ENCODE assay signal across 1 cellular context in the genomic region with DNA sequence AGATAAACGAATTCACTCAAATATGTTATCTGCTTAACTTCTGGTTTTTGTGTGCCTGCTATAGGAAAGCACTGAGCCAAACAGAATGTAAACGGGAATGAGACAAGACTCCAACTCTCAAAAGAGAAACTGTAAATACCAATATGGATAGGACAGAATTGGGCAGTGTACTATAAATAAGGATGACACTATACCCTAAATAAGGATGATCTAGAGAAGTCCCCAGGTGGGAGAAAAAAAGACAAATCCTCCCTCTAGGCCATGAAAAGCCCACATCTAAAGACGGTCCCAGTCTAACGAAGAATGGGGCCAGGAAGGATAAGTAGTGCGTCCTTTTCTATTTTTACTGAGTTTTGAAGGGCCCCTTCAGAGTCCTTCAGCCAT.
TF ChIP-seq lines count a peak whose summit lies in the region.

No MANE protein-coding gene starts in this region.

TF ChIP-seq in K562, 482 proteins besides CTCF, POLR2A, EP300 and RAD21:
- TF ChIP-seq FOXJ2 (tag; IDR thresholded peaks at IDR 0.05) = no peak; the same call in 1 of the 2 replicates
- no peak for TF ChIP-seq MED1 (CRISPR knock-in tag; IDR thresholded peaks at IDR 0.05; ENCODE audit: borderline replicate concordance)
- TF ChIP-seq RHOXF2B (CRISPR knock-in tag; conservative IDR thresholded peaks at IDR 0.05) = no peak
- TF ChIP-seq, protein P1, sequence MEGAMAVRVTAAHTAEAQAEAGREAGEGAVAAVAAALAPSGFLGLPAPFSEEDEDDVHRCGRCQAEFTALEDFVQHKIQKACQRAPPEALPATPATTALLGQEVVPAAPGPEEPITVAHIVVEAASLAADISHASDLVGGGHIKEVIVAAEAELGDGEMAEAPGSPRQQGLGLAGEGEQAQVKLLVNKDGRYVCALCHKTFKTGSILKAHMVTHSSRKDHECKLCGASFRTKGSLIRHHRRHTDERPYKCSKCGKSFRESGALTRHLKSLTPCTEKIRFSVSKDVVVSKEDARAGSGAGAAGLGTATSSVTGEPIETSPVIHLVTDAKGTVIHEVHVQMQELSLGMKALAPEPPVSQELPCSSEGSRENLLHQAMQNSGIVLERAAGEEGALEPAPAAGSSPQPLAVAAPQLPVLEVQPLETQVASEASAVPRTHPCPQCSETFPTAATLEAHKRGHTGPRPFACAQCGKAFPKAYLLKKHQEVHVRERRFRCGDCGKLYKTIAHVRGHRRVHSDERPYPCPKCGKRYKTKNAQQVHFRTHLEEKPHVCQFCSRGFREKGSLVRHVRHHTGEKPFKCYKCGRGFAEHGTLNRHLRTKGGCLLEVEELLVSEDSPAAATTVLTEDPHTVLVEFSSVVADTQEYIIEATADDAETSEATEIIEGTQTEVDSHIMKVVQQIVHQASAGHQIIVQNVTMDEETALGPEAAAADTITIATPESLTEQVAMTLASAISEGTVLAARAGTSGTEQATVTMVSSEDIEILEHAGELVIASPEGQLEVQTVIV (CRISPR knock-in tag; IDR thresholded peaks at IDR 0.05; ENCODE audit: borderline replicate concordance) = no peak
- no peak for TF ChIP-seq ELF1 (tag; IDR thresholded peaks at IDR 0.05)
- TF ChIP-seq HMG20B (CRISPR knock-in tag; IDR thresholded peaks at IDR 0.05) = no peak
- TF ChIP-seq JUND (IDR thresholded peaks at IDR 0.05; ENCODE audit: borderline replicate concordance, low read depth, low read length) = no peak
- no peak for TF ChIP-seq JUND (tag; IDR thresholded peaks at IDR 0.05; ENCODE audit: borderline replicate concordance, low read depth, low read length)
- TF ChIP-seq, protein P2, sequence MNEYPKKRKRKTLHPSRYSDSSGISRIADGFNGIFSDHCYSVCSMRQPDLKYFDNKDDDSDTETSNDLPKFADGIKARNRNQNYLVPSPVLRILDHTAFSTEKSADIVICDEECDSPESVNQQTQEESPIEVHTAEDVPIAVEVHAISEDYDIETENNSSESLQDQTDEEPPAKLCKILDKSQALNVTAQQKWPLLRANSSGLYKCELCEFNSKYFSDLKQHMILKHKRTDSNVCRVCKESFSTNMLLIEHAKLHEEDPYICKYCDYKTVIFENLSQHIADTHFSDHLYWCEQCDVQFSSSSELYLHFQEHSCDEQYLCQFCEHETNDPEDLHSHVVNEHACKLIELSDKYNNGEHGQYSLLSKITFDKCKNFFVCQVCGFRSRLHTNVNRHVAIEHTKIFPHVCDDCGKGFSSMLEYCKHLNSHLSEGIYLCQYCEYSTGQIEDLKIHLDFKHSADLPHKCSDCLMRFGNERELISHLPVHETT (CRISPR knock-in tag; conservative IDR thresholded peaks at IDR 0.05 in 1 of 2, IDR thresholded peaks at IDR 0.05 in 1 of 2) = 0 out of 4 replicates have a peak, but pooled peaks of 1 of the 2 experiments have one; percentile 16
- TF ChIP-seq, protein P3, sequence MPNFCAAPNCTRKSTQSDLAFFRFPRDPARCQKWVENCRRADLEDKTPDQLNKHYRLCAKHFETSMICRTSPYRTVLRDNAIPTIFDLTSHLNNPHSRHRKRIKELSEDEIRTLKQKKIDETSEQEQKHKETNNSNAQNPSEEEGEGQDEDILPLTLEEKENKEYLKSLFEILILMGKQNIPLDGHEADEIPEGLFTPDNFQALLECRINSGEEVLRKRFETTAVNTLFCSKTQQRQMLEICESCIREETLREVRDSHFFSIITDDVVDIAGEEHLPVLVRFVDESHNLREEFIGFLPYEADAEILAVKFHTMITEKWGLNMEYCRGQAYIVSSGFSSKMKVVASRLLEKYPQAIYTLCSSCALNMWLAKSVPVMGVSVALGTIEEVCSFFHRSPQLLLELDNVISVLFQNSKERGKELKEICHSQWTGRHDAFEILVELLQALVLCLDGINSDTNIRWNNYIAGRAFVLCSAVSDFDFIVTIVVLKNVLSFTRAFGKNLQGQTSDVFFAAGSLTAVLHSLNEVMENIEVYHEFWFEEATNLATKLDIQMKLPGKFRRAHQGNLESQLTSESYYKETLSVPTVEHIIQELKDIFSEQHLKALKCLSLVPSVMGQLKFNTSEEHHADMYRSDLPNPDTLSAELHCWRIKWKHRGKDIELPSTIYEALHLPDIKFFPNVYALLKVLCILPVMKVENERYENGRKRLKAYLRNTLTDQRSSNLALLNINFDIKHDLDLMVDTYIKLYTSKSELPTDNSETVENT (CRISPR knock-in tag; IDR thresholded peaks at IDR 0.05) = no peak
- TF ChIP-seq, protein P4, sequence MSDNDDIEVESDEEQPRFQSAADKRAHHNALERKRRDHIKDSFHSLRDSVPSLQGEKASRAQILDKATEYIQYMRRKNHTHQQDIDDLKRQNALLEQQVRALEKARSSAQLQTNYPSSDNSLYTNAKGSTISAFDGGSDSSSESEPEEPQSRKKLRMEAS (CRISPR knock-in tag; IDR thresholded peaks at IDR 0.05) = no peak
- TF ChIP-seq PRPF4 (IDR thresholded peaks at IDR 0.05; ENCODE audit: insufficient read depth, low read depth, low read length, poor library complexity, severe bottlenecking) = no peak
- TF ChIP-seq, protein P5, sequence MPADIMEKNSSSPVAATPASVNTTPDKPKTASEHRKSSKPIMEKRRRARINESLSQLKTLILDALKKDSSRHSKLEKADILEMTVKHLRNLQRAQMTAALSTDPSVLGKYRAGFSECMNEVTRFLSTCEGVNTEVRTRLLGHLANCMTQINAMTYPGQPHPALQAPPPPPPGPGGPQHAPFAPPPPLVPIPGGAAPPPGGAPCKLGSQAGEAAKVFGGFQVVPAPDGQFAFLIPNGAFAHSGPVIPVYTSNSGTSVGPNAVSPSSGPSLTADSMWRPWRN (IDR thresholded peaks at IDR 0.05; ENCODE audit: low read depth) = no peak
- TF ChIP-seq, protein P6, sequence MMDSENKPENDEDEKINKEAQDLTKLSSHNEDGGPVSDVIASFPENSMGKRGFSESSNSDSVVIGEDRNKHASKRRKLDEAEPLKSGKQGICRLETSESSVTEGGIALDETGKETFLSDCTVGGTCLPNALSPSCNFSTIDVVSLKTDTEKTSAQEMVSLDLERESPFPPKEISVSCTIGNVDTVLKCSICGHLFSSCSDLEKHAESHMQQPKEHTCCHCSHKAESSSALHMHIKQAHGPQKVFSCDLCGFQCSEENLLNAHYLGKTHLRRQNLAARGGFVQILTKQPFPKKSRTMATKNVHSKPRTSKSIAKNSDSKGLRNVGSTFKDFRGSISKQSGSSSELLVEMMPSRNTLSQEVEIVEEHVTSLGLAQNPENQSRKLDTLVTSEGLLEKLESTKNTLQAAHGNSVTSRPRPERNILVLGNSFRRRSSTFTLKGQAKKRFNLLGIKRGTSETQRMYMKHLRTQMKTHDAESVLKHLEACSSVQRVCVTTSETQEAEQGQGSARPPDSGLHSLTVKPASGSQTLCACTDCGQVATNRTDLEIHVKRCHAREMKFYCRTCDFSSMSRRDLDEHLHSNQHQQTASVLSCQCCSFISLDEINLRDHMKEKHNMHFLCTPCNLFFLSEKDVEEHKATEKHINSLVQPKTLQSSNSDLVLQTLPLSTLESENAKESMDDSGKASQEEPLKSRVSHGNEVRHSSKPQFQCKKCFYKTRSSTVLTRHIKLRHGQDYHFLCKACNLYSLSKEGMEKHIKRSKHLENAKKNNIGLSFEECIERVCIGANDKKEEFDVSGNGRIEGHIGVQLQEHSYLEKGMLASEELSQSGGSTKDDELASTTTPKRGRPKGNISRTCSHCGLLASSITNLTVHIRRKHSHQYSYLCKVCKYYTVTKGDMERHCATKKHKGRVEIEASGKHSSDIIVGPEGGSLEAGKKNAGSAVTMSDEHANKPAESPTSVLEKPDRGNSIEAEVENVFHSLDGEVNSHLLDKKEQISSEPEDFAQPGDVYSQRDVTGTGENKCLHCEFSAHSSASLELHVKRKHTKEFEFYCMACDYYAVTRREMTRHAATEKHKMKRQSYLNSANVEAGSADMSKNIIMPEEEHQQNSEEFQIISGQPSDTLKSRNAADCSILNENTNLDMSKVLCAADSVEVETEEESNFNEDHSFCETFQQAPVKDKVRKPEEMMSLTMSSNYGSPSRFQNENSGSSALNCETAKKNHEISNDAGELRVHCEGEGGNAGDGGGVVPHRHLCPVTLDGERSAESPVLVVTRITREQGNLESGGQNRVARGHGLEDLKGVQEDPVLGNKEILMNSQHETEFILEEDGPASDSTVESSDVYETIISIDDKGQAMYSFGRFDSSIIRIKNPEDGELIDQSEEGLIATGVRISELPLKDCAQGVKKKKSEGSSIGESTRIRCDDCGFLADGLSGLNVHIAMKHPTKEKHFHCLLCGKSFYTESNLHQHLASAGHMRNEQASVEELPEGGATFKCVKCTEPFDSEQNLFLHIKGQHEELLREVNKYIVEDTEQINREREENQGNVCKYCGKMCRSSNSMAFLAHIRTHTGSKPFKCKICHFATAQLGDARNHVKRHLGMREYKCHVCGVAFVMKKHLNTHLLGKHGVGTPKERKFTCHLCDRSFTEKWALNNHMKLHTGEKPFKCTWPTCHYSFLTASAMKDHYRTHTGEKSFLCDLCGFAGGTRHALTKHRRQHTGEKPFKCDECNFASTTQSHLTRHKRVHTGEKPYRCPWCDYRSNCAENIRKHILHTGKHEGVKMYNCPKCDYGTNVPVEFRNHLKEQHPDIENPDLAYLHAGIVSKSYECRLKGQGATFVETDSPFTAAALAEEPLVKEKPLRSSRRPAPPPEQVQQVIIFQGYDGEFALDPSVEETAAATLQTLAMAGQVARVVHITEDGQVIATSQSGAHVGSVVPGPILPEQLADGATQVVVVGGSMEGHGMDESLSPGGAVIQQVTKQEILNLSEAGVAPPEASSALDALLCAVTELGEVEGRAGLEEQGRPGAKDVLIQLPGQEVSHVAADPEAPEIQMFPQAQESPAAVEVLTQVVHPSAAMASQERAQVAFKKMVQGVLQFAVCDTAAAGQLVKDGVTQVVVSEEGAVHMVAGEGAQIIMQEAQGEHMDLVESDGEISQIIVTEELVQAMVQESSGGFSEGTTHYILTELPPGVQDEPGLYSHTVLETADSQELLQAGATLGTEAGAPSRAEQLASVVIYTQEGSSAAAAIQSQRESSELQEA (IDR thresholded peaks at IDR 0.05; ENCODE audit: low read depth) = no peak
- TF ChIP-seq, protein P7, sequence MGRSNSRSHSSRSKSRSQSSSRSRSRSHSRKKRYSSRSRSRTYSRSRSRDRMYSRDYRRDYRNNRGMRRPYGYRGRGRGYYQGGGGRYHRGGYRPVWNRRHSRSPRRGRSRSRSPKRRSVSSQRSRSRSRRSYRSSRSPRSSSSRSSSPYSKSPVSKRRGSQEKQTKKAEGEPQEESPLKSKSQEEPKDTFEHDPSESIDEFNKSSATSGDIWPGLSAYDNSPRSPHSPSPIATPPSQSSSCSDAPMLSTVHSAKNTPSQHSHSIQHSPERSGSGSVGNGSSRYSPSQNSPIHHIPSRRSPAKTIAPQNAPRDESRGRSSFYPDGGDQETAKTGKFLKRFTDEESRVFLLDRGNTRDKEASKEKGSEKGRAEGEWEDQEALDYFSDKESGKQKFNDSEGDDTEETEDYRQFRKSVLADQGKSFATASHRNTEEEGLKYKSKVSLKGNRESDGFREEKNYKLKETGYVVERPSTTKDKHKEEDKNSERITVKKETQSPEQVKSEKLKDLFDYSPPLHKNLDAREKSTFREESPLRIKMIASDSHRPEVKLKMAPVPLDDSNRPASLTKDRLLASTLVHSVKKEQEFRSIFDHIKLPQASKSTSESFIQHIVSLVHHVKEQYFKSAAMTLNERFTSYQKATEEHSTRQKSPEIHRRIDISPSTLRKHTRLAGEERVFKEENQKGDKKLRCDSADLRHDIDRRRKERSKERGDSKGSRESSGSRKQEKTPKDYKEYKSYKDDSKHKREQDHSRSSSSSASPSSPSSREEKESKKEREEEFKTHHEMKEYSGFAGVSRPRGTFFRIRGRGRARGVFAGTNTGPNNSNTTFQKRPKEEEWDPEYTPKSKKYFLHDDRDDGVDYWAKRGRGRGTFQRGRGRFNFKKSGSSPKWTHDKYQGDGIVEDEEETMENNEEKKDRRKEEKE (IDR thresholded peaks at IDR 0.05; ENCODE audit: borderline replicate concordance in 1 of 2, control insufficient read depth in 1 of 2, low read depth in 2 of 2, low read length in 1 of 2) = no peak
- TF ChIP-seq ADNP (tag; IDR thresholded peaks at IDR 0.05) = no peak
- TF ChIP-seq, protein P8, sequence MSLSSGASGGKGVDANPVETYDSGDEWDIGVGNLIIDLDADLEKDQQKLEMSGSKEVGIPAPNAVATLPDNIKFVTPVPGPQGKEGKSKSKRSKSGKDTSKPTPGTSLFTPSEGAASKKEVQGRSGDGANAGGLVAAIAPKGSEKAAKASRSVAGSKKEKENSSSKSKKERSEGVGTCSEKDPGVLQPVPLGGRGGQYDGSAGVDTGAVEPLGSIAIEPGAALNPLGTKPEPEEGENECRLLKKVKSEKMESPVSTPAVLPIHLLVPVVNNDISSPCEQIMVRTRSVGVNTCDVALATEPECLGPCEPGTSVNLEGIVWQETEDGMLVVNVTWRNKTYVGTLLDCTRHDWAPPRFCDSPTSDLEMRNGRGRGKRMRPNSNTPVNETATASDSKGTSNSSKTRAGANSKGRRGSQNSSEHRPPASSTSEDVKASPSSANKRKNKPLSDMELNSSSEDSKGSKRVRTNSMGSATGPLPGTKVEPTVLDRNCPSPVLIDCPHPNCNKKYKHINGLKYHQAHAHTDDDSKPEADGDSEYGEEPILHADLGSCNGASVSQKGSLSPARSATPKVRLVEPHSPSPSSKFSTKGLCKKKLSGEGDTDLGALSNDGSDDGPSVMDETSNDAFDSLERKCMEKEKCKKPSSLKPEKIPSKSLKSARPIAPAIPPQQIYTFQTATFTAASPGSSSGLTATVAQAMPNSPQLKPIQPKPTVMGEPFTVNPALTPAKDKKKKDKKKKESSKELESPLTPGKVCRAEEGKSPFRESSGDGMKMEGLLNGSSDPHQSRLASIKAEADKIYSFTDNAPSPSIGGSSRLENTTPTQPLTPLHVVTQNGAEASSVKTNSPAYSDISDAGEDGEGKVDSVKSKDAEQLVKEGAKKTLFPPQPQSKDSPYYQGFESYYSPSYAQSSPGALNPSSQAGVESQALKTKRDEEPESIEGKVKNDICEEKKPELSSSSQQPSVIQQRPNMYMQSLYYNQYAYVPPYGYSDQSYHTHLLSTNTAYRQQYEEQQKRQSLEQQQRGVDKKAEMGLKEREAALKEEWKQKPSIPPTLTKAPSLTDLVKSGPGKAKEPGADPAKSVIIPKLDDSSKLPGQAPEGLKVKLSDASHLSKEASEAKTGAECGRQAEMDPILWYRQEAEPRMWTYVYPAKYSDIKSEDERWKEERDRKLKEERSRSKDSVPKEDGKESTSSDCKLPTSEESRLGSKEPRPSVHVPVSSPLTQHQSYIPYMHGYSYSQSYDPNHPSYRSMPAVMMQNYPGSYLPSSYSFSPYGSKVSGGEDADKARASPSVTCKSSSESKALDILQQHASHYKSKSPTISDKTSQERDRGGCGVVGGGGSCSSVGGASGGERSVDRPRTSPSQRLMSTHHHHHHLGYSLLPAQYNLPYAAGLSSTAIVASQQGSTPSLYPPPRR (CRISPR knock-in tag; IDR thresholded peaks at IDR 0.05; ENCODE audit: borderline replicate concordance) = 0 out of 2 replicates have a peak, but pooled peaks have one; percentile 40
- no peak for TF ChIP-seq PHB (CRISPR knock-in tag; IDR thresholded peaks at IDR 0.05)
- TF ChIP-seq ZNF586 (CRISPR knock-in tag; conservative IDR thresholded peaks at IDR 0.05) = no peak
- TF ChIP-seq EGR1 (conservative IDR thresholded peaks at IDR 0.05) = 0 out of 2 replicates have a peak, but pooled peaks have one; percentile 5
- peak; percentile 58; the same call in 1 of the 2 replicates for TF ChIP-seq MEF2A (IDR thresholded peaks at IDR 0.05; ENCODE audit: control insufficient read depth, low read depth, low read length)
- no peak for TF ChIP-seq TGIF2 (CRISPR knock-in tag; IDR thresholded peaks at IDR 0.05)
- TF ChIP-seq ZNF197 (CRISPR knock-in tag; IDR thresholded peaks at IDR 0.05; ENCODE audit: low read depth) = no peak
- no peak for TF ChIP-seq HDAC1 (IDR thresholded peaks at IDR 0.05)
